Comparison of ENCODE assay signal across 1 cellular context in genomic region chr1:59384443-59384842, GRCh38.
TF ChIP-seq lines count a peak whose summit lies in the region.

No MANE protein-coding gene starts in this region.

TF ChIP-seq in GM23338, 12 proteins besides CTCF, POLR2A, EP300 and RAD21 (continued from another document):
- TF ChIP-seq, protein P1, sequence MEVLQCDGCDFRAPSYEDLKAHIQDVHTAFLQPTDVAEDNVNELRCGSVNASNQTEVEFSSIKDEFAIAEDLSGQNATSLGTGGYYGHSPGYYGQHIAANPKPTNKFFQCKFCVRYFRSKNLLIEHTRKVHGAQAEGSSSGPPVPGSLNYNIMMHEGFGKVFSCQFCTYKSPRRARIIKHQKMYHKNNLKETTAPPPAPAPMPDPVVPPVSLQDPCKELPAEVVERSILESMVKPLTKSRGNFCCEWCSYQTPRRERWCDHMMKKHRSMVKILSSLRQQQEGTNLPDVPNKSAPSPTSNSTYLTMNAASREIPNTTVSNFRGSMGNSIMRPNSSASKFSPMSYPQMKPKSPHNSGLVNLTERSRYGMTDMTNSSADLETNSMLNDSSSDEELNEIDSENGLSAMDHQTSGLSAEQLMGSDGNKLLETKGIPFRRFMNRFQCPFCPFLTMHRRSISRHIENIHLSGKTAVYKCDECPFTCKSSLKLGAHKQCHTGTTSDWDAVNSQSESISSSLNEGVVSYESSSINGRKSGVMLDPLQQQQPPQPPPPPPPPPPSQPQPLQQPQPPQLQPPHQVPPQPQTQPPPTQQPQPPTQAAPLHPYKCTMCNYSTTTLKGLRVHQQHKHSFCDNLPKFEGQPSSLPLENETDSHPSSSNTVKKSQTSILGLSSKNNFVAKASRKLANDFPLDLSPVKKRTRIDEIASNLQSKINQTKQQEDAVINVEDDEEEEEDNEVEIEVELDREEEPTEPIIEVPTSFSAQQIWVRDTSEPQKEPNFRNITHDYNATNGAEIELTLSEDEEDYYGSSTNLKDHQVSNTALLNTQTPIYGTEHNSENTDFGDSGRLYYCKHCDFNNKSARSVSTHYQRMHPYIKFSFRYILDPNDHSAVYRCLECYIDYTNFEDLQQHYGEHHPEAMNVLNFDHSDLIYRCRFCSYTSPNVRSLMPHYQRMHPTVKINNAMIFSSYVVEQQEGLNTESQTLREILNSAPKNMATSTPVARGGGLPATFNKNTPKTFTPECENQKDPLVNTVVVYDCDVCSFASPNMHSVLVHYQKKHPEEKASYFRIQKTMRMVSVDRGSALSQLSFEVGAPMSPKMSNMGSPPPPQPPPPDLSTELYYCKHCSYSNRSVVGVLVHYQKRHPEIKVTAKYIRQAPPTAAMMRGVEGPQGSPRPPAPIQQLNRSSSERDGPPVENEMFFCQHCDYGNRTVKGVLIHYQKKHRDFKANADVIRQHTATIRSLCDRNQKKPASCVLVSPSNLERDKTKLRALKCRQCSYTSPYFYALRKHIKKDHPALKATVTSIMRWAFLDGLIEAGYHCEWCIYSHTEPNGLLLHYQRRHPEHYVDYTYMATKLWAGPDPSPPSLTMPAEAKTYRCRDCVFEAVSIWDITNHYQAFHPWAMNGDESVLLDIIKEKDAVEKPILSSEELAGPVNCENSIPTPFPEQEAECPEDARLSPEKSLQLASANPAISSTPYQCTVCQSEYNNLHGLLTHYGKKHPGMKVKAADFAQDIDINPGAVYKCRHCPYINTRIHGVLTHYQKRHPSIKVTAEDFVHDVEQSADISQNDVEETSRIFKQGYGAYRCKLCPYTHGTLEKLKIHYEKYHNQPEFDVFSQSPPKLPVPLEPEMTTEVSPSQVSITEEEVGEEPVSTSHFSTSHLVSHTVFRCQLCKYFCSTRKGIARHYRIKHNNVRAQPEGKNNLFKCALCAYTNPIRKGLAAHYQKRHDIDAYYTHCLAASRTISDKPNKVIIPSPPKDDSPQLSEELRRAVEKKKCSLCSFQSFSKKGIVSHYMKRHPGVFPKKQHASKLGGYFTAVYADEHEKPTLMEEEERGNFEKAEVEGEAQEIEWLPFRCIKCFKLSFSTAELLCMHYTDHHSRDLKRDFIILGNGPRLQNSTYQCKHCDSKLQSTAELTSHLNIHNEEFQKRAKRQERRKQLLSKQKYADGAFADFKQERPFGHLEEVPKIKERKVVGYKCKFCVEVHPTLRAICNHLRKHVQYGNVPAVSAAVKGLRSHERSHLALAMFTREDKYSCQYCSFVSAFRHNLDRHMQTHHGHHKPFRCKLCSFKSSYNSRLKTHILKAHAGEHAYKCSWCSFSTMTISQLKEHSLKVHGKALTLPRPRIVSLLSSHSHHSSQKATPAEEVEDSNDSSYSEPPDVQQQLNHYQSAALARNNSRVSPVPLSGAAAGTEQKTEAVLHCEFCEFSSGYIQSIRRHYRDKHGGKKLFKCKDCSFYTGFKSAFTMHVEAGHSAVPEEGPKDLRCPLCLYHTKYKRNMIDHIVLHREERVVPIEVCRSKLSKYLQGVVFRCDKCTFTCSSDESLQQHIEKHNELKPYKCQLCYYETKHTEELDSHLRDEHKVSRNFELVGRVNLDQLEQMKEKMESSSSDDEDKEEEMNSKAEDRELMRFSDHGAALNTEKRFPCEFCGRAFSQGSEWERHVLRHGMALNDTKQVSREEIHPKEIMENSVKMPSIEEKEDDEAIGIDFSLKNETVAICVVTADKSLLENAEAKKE (CRISPR knock-in tag; IDR thresholded peaks at IDR 0.05), result no peak
- TF ChIP-seq CREB1 (CRISPR knock-in tag; IDR thresholded peaks at IDR 0.05; ENCODE audit: low read depth) (no peak), EZH2 (IDR thresholded peaks at IDR 0.05; ENCODE audit: low read depth, unreplicated experiment) (no peak), REST (IDR thresholded peaks at IDR 0.05; ENCODE audit: unreplicated experiment) (no peak)
